9 cellular contexts compared by ENCODE assay signal in the genomic region with DNA sequence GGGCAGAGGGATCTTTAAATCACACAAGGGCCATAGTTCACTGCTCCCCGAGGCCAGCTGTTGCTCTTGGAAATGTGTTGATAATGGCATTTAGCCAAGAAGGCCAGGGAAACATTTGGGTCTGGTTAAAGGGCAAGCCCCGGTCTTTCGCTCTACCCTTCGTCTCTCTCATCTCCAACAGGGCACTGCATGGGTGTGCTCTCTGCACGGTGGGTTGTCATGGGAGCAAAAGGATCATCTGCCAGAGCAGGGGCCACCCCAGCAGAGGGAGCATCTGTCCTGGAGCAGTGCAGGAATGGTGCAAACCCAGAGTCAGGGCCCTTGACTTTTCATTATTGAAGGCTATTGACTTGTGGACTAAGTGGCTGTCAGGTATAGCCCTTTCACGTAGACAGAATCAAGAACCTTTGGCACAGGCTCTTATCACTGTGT. TPM values are rescaled to one million over a fixed set of nuclear protein-coding genes. Genes with fewer than 3 reads are reported as not detected.
DNase-seq lines count a peak whose midpoint lies in the region; ATAC-seq and TF ChIP-seq lines count a peak whose summit lies in the region.
"Had no signal": no experiment of that assay in that cellular context is flagged by ENCODE, and none has a peak within 500 bp of the region (broad histone marks: within the 10 kb centered on the region; RNA-seq: fewer than 3 reads in every experiment).

No MANE protein-coding gene starts in this region.

- no peaks in the 10 kb centered on the region for H3K9me3 ChIP-seq in Caco-2
- H3K9me3 ChIP-seq in right lobe of liver, result no peaks in the 10 kb centered on the region

- TF ChIP-seq CTCF in Caco-2 (IDR thresholded peaks at IDR 0.05; ENCODE audit: insufficient read depth in 1 of 2, low read depth in 1 of 2, low read length in 1 of 2, severe bottlenecking in 1 of 2, unreplicated experiment in 1 of 2), result peak in 1 of 2 experiments; percentile 38
- TF ChIP-seq CTCF in chondrocyte (IDR thresholded peaks at IDR 0.05), result peak; percentile 49
- TF ChIP-seq CTCF in right lobe of liver (IDR thresholded peaks at IDR 0.05), result peak; percentile 22 to 45 (median 34)
- TF ChIP-seq CTCF in activated CD8-positive, alpha-beta T cell treated with anti-CD3 and anti-CD28 coated beads for 36 hours (IDR thresholded peaks at IDR 0.05), result no peak

- H3K27ac ChIP-seq in right lobe of liver, result peak overlapping the region in 2 of 3 donors; percentile 70 to 82

- H3K4me3 Mint-ChIP-seq in Caco-2 (ENCODE audit: unreplicated experiment) (no peak overlapping the region), chondrocyte (ENCODE audit: unreplicated experiment) (no peak overlapping the region)
- H3K4me3 Mint-ChIP-seq in activated CD8-positive, alpha-beta T cell treated with anti-CD3 and anti-CD28 coated beads for 36 hours, result no peak overlapping the region

- H3K36me3 Mint-ChIP-seq in Caco-2 (ENCODE audit: insufficient read depth, unreplicated experiment) (no peaks in the 10 kb centered on the region), chondrocyte (ENCODE audit: low read depth) (peaks cover 13% of the 10 kb centered on the region)
- H3K36me3 Mint-ChIP-seq in activated CD8-positive, alpha-beta T cell treated with anti-CD3 and anti-CD28 coated beads for 36 hours (ENCODE audit: low read depth), result peaks cover 5% of the 10 kb centered on the region

- WGBS in right lobe of liver (ENCODE audit: insufficient coverage, low coverage, low lambda C conversion rate, missing lambda C conversion rate), result 20% methylated on average over 4 of the region's 6 CpGs

- H3K4me1 ChIP-seq in Caco-2 (peaks cover 19% of the 10 kb centered on the region; the same call in 1 of the 2 replicates), right lobe of liver (peaks cover 0 to 46% (median 12%) of the 10 kb centered on the region in 4 donors)

- H3K27me3 ChIP-seq in Caco-2 (replicated peaks; ENCODE audit: control insufficient read depth, insufficient read depth, low read length), result no peaks in the 10 kb centered on the region
- no peaks in the 10 kb centered on the region for H3K27me3 ChIP-seq in right lobe of liver

- no peaks in the 10 kb centered on the region for H3K9me3 Mint-ChIP-seq in Caco-2 (ENCODE audit: unreplicated experiment)
- no peaks in the 10 kb centered on the region for H3K9me3 Mint-ChIP-seq in chondrocyte (ENCODE audit: low read depth)
- no peaks in the 10 kb centered on the region for H3K9me3 Mint-ChIP-seq in activated CD8-positive, alpha-beta T cell treated with anti-CD3 and anti-CD28 coated beads for 36 hours

- DNase-seq in Caco-2 (peak; percentile 26 to 35), NCI-H2029 treated with DMSO at 0.1 percent for 48 hours (lab: John Stamatoyannopoulos, UW) (peak; percentile 29), chondrocyte (ENCODE audit: low spot score) (no peak), right lobe of liver (peak; percentile 43 to 88 (median 81)), HuH-7.5 (ENCODE audit: low spot score) (no peak)
- no peak for DNase-seq in activated CD8-positive, alpha-beta T cell treated with anti-CD3 and anti-CD28 coated beads for 36 hours
- no peak for DNase-seq in activated CD4-positive, alpha-beta T cell treated with anti-CD3 and anti-CD28 coated beads for 1 hour
- no peak for DNase-seq in stimulated activated naive CD8-positive, alpha-beta T cell treated with anti-CD3 and anti-CD28 coated beads, Interleukin-15, Interleukin-2, amounts not matched to agents 100 U/mL and 50 U/mL, for 24 hours
- DNase-seq: KG1 had no signal

- intact Hi-C loops in Caco-2 (cut with micrococcal nuclease; ENCODE audit: unreplicated experiment), result no loop called here
- intact Hi-C loops in right lobe of liver (cut with DNase I), result no loop called here
- intact Hi-C loops in activated CD8-positive, alpha-beta T cell treated with anti-CD3 and anti-CD28 coated beads for 36 hours (cut with micrococcal nuclease), result no loop called here

- no peak for TF ChIP-seq POLR2A in right lobe of liver (IDR thresholded peaks at IDR 0.05)

- CTCF ChIA-PET in Caco-2 (lab: Charles Lee), result no interaction called here
- CTCF ChIA-PET in activated CD8-positive, alpha-beta T cell treated with anti-CD3 and anti-CD28 coated beads for 36 hours (lab: Charles Lee), result no interaction called here

- H3K36me3 ChIP-seq in Caco-2 (ENCODE audit: control insufficient read depth, insufficient read depth, low read length), result no peaks in the 10 kb centered on the region
- no peaks in the 10 kb centered on the region for H3K36me3 ChIP-seq in right lobe of liver

- peak; percentile 88 to 95 (median 94) for ATAC-seq in right lobe of liver
- ATAC-seq in activated CD8-positive, alpha-beta T cell treated with anti-CD3 and anti-CD28 coated beads for 36 hours, result no peak
- ATAC-seq in stimulated activated naive CD8-positive, alpha-beta T cell treated with anti-CD3 and anti-CD28 coated beads, Interleukin-15, Interleukin-2, amounts not matched to agents 100 U/mL and 50 U/mL, for 24 hours, result no peak

- H3K27me3 Mint-ChIP-seq in Caco-2 (ENCODE audit: insufficient read depth, unreplicated experiment) (no peaks in the 10 kb centered on the region), chondrocyte (ENCODE audit: low read depth) (no peaks in the 10 kb centered on the region)
- no peaks in the 10 kb centered on the region for H3K27me3 Mint-ChIP-seq in activated CD8-positive, alpha-beta T cell treated with anti-CD3 and anti-CD28 coated beads for 36 hours

- peaks cover 12% of the 10 kb centered on the region for H3K4me1 Mint-ChIP-seq in Caco-2 (ENCODE audit: low read depth, unreplicated experiment)
- H3K4me1 Mint-ChIP-seq in chondrocyte (ENCODE audit: low read depth), result peaks cover 9% of the 10 kb centered on the region
- H3K4me1 Mint-ChIP-seq in activated CD8-positive, alpha-beta T cell treated with anti-CD3 and anti-CD28 coated beads for 36 hours (ENCODE audit: low read depth), result no peaks in the 10 kb centered on the region

- H3K27ac Mint-ChIP-seq in Caco-2 (ENCODE audit: unreplicated experiment), result peak overlapping the region; percentile 46
- H3K27ac Mint-ChIP-seq in chondrocyte (ENCODE audit: unreplicated experiment), result no peak overlapping the region
- H3K27ac Mint-ChIP-seq in activated CD8-positive, alpha-beta T cell treated with anti-CD3 and anti-CD28 coated beads for 36 hours, result no peak overlapping the region

- POLR2A ChIA-PET in Caco-2 (lab: Charles Lee), result no interaction called here
- POLR2A ChIA-PET in activated CD8-positive, alpha-beta T cell treated with anti-CD3 and anti-CD28 coated beads for 36 hours (lab: Charles Lee), result no interaction called here

- no TSS peak for BruUV-seq in Caco-2 (replicated peaks; lab: Mats Ljungman, UMichigan)

- H3K4me3 ChIP-seq in Caco-2 (ENCODE audit: low read depth, low read length), result no peak overlapping the region
- peak overlapping the region in 1 of 3 donors; percentile 13 for H3K4me3 ChIP-seq in right lobe of liver

RNA-seq across cellular contexts. Expression of gene PGRMC2, which starts 22.7 kb away (rescaled TPM):
- total RNA-seq in Caco-2 (2022) (72.5 and 73.1 TPM in 2 replicates), chondrocyte (136 to 138 TPM (median 136 TPM) in 3 replicates), right lobe of liver (100 to 1,000 TPM in 1 of 6 experiments, 10 to 100 TPM in 5; 54.3 to 129 (median 65.7) TPM)
- 10 to 100 TPM; 51.2 to 53.5 TPM for total RNA-seq in activated CD8-positive, alpha-beta T cell treated with anti-CD3 and anti-CD28 coated beads for 36 hours

Comparison
In these comparisons a context has a peak if more than half of its experiments do, and no peak if none do; other contexts are left out.
1. DNase-seq: peak in Caco-2 (2 of 2), NCI-H2029 treated with DMSO at 0.1 percent for 48 hours (single experiment) and right lobe of liver (3 of 3); none in chondrocyte (single experiment), activated CD8-positive, alpha-beta T cell treated with anti-CD3 and anti-CD28 coated beads for 36 hours (single experiment), activated CD4-positive, alpha-beta T cell treated with anti-CD3 and anti-CD28 coated beads for 1 hour (single experiment), HuH-7.5 (single experiment) and stimulated activated naive CD8-positive, alpha-beta T cell treated with anti-CD3 and anti-CD28 coated beads, Interleukin-15, Interleukin-2, amounts not matched to agents 100 U/mL and 50 U/mL, for 24 hours (single experiment).
2. ATAC-seq: peak in right lobe of liver (4 of 4); none in activated CD8-positive, alpha-beta T cell treated with anti-CD3 and anti-CD28 coated beads for 36 hours (single experiment) and stimulated activated naive CD8-positive, alpha-beta T cell treated with anti-CD3 and anti-CD28 coated beads, Interleukin-15, Interleukin-2, amounts not matched to agents 100 U/mL and 50 U/mL, for 24 hours (single experiment).